Comparison of ENCODE assay signal across 8 cellular contexts in the genomic region with DNA sequence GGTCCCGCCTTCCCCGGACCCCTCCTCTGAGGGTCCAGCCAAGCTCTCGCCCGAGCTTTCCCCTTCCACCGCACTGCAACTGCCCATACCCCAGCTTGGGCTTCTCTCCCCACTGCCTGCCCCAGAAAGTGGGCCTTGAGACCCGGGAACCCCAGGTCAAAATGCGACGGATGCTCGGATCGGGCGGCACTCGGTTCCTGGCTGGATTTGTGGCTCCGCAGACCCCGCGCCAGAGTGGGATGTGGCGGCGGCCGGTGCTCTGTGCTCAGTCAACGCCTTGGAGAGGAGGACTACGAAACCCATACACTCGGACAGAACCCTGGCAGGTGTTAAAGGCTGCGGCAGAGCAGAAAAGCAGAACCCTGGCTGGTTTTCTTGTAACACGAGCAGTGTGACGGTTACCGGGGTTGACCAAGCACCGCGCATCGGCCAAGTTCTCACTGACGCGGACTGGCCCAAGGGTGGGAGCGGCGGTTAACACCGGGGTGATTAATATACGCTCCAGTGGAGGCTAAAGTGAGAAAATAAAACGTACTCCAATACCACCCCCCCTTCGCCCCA. TPM values are rescaled to one million over a fixed set of nuclear protein-coding genes. Genes with fewer than 3 reads are reported as not detected.
DNase-seq lines count a peak whose midpoint lies in the region; TF ChIP-seq lines count a peak whose summit lies in the region.

No MANE protein-coding gene starts in this region.

- peaks cover 0 to 3% (median 0%) of the 10 kb centered on the region in 3 experiments; a peak in 1 of 7 replicates for H3K36me3 Mint-ChIP-seq in H9 (ENCODE audit: insufficient read depth in 1 of 3, low read depth in 3 of 3)

- no peak overlapping the region for H2AK5ac ChIP-seq in H9 (ENCODE audit: insufficient read length, low read length)

- H3K23ac ChIP-seq in H9 (ENCODE audit: insufficient read length, low read depth, low read length), result no peak overlapping the region

- no peak overlapping the region for H4K5ac ChIP-seq in H9 (ENCODE audit: insufficient read length, low read depth, low read length)

- no peak overlapping the region for H2BK5ac ChIP-seq in H9 (ENCODE audit: insufficient read length, low read length)

- H2BK120ac ChIP-seq in H9 (ENCODE audit: low read depth, low read length, poor library complexity, severe bottlenecking), result peak overlapping the region; percentile 61

- DNase-seq in H9 (peak; percentile 42), mammary epithelial cell (no peak), hepatic stellate cell (ENCODE audit: low spot score) (no peak), HUDEP-2 (lab: John Stamatoyannopoulos, UW; ENCODE audit: unreplicated experiment in 76 of 76) (no peak), DMS153 treated with DMSO at 0.1 percent for 48 hours (lab: John Stamatoyannopoulos, UW; ENCODE audit: unreplicated experiment) (no peak)
- no peak for DNase-seq in stimulated activated CD4-positive, alpha-beta T cell treated with anti-CD3 and anti-CD28 coated beads, Interleukin-4, amount 100 ng/mL, for 4 hours

- in situ Hi-C loops in mammary epithelial cell (cut with MboI; ENCODE audit: low sequenced_read_pairs in 2 of 2), result no loop called here

- TF ChIP-seq CTCF in H9 (conservative IDR thresholded peaks at IDR 0.05) (no peak), mammary epithelial cell (conservative IDR thresholded peaks at IDR 0.05 in 1 of 2, IDR thresholded peaks at IDR 0.05 in 1 of 2; ENCODE audit: extremely low read depth in 1 of 2, insufficient read depth in 1 of 2, low read depth in 1 of 2, low read length in 2 of 2) (no peak)

- CTCF ChIA-PET in mammary epithelial cell (lab: Charles Lee; ENCODE audit: low non-redundant PET), result no interaction called here

- H3K4me3 ChIP-seq in BLaER1 (peak overlapping the region; percentile 69), mammary epithelial cell (replicated peaks in 1 of 3; ENCODE audit: insufficient read depth in 1 of 3, low read depth in 2 of 3, low read length in 3 of 3) (no peak overlapping the region), mucosa of rectum (ENCODE audit: low read length in 2 of 2) (peak overlapping the region; percentile 37 to 76)

- no peaks in the 10 kb centered on the region for H3K9me3 Mint-ChIP-seq in H9

- H3K4me1 ChIP-seq in BLaER1 (peaks cover 31% of the 10 kb centered on the region), H9 (ENCODE audit: insufficient read depth, low read length) (no peaks in the 10 kb centered on the region; the same call in 1 of the 2 replicates), mammary epithelial cell (ENCODE audit: insufficient read depth, low read length) (no peaks in the 10 kb centered on the region), mucosa of rectum (ENCODE audit: control insufficient read depth in 2 of 2, insufficient read depth in 2 of 2, low read length in 2 of 2) (peaks cover 0 to 3% of the 10 kb centered on the region in 2 donors)

- H2BK20ac ChIP-seq in H9 (ENCODE audit: low read depth, low read length, poor library complexity, severe bottlenecking), result no peak overlapping the region

- peaks cover 6% of the 10 kb centered on the region; the same call in 1 of the 2 replicates for H3K9me3 ChIP-seq in BLaER1
- no peaks in the 10 kb centered on the region for H3K9me3 ChIP-seq in H9 (ENCODE audit: control insufficient read depth, low read depth, low read length)
- no peaks in the 10 kb centered on the region for H3K9me3 ChIP-seq in mammary epithelial cell (replicated peaks; ENCODE audit: insufficient read depth, low read length)
- no peaks in the 10 kb centered on the region for H3K9me3 ChIP-seq in mucosa of rectum (ENCODE audit: control insufficient read depth in 2 of 2, low read length in 2 of 2)

- no peak overlapping the region for H4K91ac ChIP-seq in H9 (ENCODE audit: insufficient read length, low read depth, low read length)

- H3K9ac ChIP-seq in BLaER1, result peak overlapping the region; percentile 31; the same call in 1 of the 2 replicates
- H3K9ac ChIP-seq in H9 (ENCODE audit: extremely low read depth, insufficient read length, low read length), result peak overlapping the region; percentile 4
- H3K9ac ChIP-seq in mammary epithelial cell (ENCODE audit: insufficient read depth, low read length), result no peak overlapping the region
- H3K9ac ChIP-seq in mucosa of rectum (ENCODE audit: low read depth in 1 of 2, low read length in 2 of 2), result peak overlapping the region; percentile 18 to 24

- H3K27me3 ChIP-seq in BLaER1, result peaks cover 16% of the 10 kb centered on the region
- peaks cover 12% of the 10 kb centered on the region; the same call in 1 of the 2 replicates for H3K27me3 ChIP-seq in H9 (ENCODE audit: insufficient read depth, low read length)
- peaks cover 3% of the 10 kb centered on the region for H3K27me3 ChIP-seq in mammary epithelial cell (ENCODE audit: insufficient read depth, low read length)
- peaks cover 0 to 6% of the 10 kb centered on the region in 2 donors for H3K27me3 ChIP-seq in mucosa of rectum (ENCODE audit: control insufficient read depth in 2 of 2, insufficient read depth in 2 of 2, low read length in 2 of 2)

- intact Hi-C loops in mammary epithelial cell (cut with micrococcal nuclease), result no loop called here

- dilution Hi-C loops in mammary epithelial cell (cut with HindIII; ENCODE audit: low sequenced_read_pairs), result no loop called here

- H3K4ac ChIP-seq in H9 (ENCODE audit: low read depth, low read length), result no peak overlapping the region

- H3K27me3 Mint-ChIP-seq in H9 (ENCODE audit: low read depth), result peaks cover 61% of the 10 kb centered on the region

- no peak overlapping the region for H3K56ac ChIP-seq in H9 (ENCODE audit: insufficient read length, low read depth, low read length)

- no peak overlapping the region for H3T11ph ChIP-seq in H9 (ENCODE audit: low read length)

- no peaks in the 10 kb centered on the region for H3K36me3 ChIP-seq in BLaER1
- no peaks in the 10 kb centered on the region for H3K36me3 ChIP-seq in mammary epithelial cell (ENCODE audit: insufficient read depth, low read length)
- H3K36me3 ChIP-seq in mucosa of rectum (ENCODE audit: control insufficient read depth in 2 of 2, insufficient read depth in 2 of 2, low read length in 2 of 2), result peaks cover 0 to 2% of the 10 kb centered on the region in 2 donors

- H3K4me3 Mint-ChIP-seq in H9, result peak overlapping the region; percentile 62 to 84

- peaks cover 16% of the 10 kb centered on the region for H3K23me2 ChIP-seq in H9 (ENCODE audit: insufficient read length, low read depth, low read length, poor library complexity, severe bottlenecking)

- H2AFZ ChIP-seq in H9 (ENCODE audit: low read length), result no peak overlapping the region
- H2AFZ ChIP-seq in mammary epithelial cell (ENCODE audit: low read depth, low read length), result peak overlapping the region; percentile 97

- H4K20me1 ChIP-seq in BLaER1 (no peaks in the 10 kb centered on the region), H9 (ENCODE audit: control insufficient read depth, insufficient read depth, insufficient read length) (no peaks in the 10 kb centered on the region), mammary epithelial cell (ENCODE audit: insufficient read depth, low read length) (no peaks in the 10 kb centered on the region)

- no peaks in the 10 kb centered on the region for H3K79me1 ChIP-seq in H9 (ENCODE audit: insufficient read depth, low read depth, low read length, poor library complexity, severe bottlenecking)

- peak overlapping the region; percentile 89; the same call in 1 of the 2 replicates for H3K14ac ChIP-seq in H9 (ENCODE audit: insufficient read depth, low read length)

- H3K27ac ChIP-seq in BLaER1 (peak overlapping the region; percentile 38; the same call in 1 of the 2 replicates), H9 (ENCODE audit: insufficient read length, low read depth, low read length) (no peak overlapping the region), mammary epithelial cell (ENCODE audit: insufficient read depth, low read depth, low read length) (no peak overlapping the region), mucosa of rectum (ENCODE audit: low read depth in 2 of 2, low read length in 2 of 2) (peak overlapping the region in 1 of 2 donors; percentile 83)

- no peak overlapping the region for H2BK12ac ChIP-seq in H9 (ENCODE audit: insufficient read length, low read depth, low read length)

- peak overlapping the region; percentile 70 for H3K18ac ChIP-seq in H9 (ENCODE audit: insufficient read length, low read depth, low read length)

- peaks cover 18 to 35% of the 10 kb centered on the region in 2 experiments for H3K4me1 Mint-ChIP-seq in H9

- no CpG with 5 or more reads among the region's 36 CpGs for WGBS in H9 (ENCODE audit: extremely low coverage, insufficient read length, low lambda C conversion rate)
- 41% methylated on average over 26 of the region's 36 CpGs for WGBS in mammary epithelial cell (ENCODE audit: low coverage, missing lambda C conversion rate)

- H3K79me2 ChIP-seq in H9 (ENCODE audit: insufficient read depth, low read length) (peaks cover 3% of the 10 kb centered on the region; the same call in 1 of the 2 replicates), mammary epithelial cell (ENCODE audit: insufficient read depth, low read length) (no peaks in the 10 kb centered on the region)

- no peak overlapping the region for H4K8ac ChIP-seq in H9 (replicated peaks; ENCODE audit: insufficient read length, low read depth, low read length)

- BruUV-seq in mammary epithelial cell (replicated peaks; lab: Mats Ljungman, UMichigan), result no TSS peak

- no peak overlapping the region for H2BK15ac ChIP-seq in H9 (ENCODE audit: low read depth, low read length)

- H3K27ac Mint-ChIP-seq in H9, result no peak overlapping the region; a peak in 1 of 7 replicates

- H3K4me2 ChIP-seq in BLaER1, result peak overlapping the region; percentile 91
- H3K4me2 ChIP-seq in H9 (ENCODE audit: insufficient read depth, insufficient read length, low read length), result peak overlapping the region; percentile 83
- no peak overlapping the region for H3K4me2 ChIP-seq in mammary epithelial cell (ENCODE audit: insufficient read depth, low read depth, low read length)

RNA-seq across cellular contexts. Expression of a gene that starts 0.9 kb away (rescaled TPM):
- 10.1 TPM in 2 replicates for total RNA-seq in H9 (2021)
- total RNA-seq in mammary epithelial cell, result 10 to 100 TPM in 1 of 2 donors, 1 to 10 TPM in 1; 8.6 to 10.3 TPM
- polyA plus RNA-seq in mammary epithelial cell, result 7.3 TPM
- 27.1 TPM for polyA minus RNA-seq in mammary epithelial cell

RNA-seq across cellular contexts. Expression of a gene that starts 17.2 kb away (rescaled TPM):
- total RNA-seq in H9 (2021) (13.4 and 14.5 TPM in 2 replicates), mammary epithelial cell (10 to 100 TPM; 10.8 to 22.2 TPM)
- polyA plus RNA-seq in mammary epithelial cell, result 6.2 TPM
- not detected for polyA minus RNA-seq in mammary epithelial cell

Comparison
In these comparisons a context has a peak if more than half of its experiments do, and no peak if none do; other contexts are left out.
1. H3K4me3 ChIP-seq: peak in BLaER1 (single experiment) and mucosa of rectum (2 of 2); none in mammary epithelial cell (0 of 3).